ENCODE assay signal across 17 cellular contexts in the genomic region with DNA sequence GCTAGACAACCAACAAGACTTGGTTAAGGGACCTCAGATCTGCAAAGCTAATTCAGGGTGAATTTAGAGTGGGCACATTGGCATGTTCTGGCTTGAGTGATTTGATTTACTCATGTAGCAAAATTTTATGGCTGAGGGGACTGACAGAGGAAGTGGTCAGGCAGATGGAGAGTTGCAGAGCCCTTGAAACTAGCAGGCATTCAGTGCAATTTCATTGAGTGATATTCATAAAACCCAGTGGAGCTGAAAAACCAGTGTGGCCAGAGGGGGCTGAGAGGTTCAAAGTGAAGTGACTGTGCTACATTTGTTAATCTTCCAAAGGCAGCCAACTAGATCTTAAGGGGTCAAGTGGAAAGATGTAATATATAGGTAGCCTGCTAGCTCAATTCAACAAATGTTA. TPM values are rescaled to one million over a fixed set of nuclear protein-coding genes. Genes with fewer than 3 reads are reported as not detected.
DNase-seq lines count a peak whose midpoint lies in the region; ATAC-seq and TF ChIP-seq lines count a peak whose summit lies in the region.
"Had no signal": no experiment of that assay in that cellular context is flagged by ENCODE, and none has a peak within 500 bp of the region (broad histone marks: within the 10 kb centered on the region; RNA-seq: fewer than 3 reads in every experiment).

No MANE protein-coding gene starts in this region.

- no peak overlapping the region for H3K4me3 ChIP-seq in CD4-positive, CD25-positive, alpha-beta regulatory T cell (ENCODE audit: low read depth, low read length)
- H3K4me3 ChIP-seq in GM12865 (ENCODE audit: low read depth, low read length) (no peak overlapping the region), NB4 (ENCODE audit: low read depth, low read length) (no peak overlapping the region), hepatocyte (no peak overlapping the region)

- no peak for ATAC-seq in CD4-positive, CD25-positive, alpha-beta regulatory T cell (ENCODE audit: low read depth in 2 of 2)
- ATAC-seq in GM21528 (IDR thresholded peaks at IDR 0.05; ENCODE audit: low FRiP score, unreplicated experiment) (no peak), HG02678 (IDR thresholded peaks at IDR 0.05; ENCODE audit: unreplicated experiment) (no peak)
- ATAC-seq: left colon; naive thymus-derived CD8-positive, alpha-beta T cell; sciatic nerve; stimulated activated naive CD8-positive, alpha-beta T cell treated with anti-CD3 and anti-CD28 coated beads, Interleukin-15, Interleukin-2, amounts not matched to agents 100 U/mL and 50 U/mL, for 24 hours had no signal

- no peak overlapping the region for H3K4me2 ChIP-seq in hepatocyte

- no peak overlapping the region for H2AFZ ChIP-seq in hepatocyte

- no peak for TF ChIP-seq CTCF in GM12865 (IDR thresholded peaks at IDR 0.05; ENCODE audit: insufficient read depth, low read depth, low read length, missing control alignments)
- no peak for TF ChIP-seq CTCF in NB4 (IDR thresholded peaks at IDR 0.05; ENCODE audit: low read depth, low read length)
- TF ChIP-seq CTCF in hepatocyte (IDR thresholded peaks at IDR 0.05; ENCODE audit: poor library complexity) = no peak

- no peaks in the 10 kb centered on the region for H4K20me1 ChIP-seq in hepatocyte (ENCODE audit: insufficient read depth, poor library complexity, severe bottlenecking)

- no peak for TF ChIP-seq POLR2A in NB4 (IDR thresholded peaks at IDR 0.05; ENCODE audit: extremely low read depth, insufficient read length)

- no peak for DNase-seq in CD4-positive, CD25-positive, alpha-beta regulatory T cell
- DNase-seq in GM12865 (ENCODE audit: low read depth) = peak; percentile 76
- DNase-seq in NB4 (ENCODE audit: low read depth) = peak; percentile 72
- no peak for DNase-seq in hepatocyte (ENCODE audit: low spot score)
- no peak for DNase-seq in substantia nigra (lab: John Stamatoyannopoulos, UW)
- DNase-seq in RKO (ENCODE audit: low spot score) = no peak
- DNase-seq: head of caudate nucleus; HFFc6; left colon; naive thymus-derived CD8-positive, alpha-beta T cell; NCI-H774; stimulated activated naive CD8-positive, alpha-beta T cell treated with anti-CD3 and anti-CD28 coated beads, Interleukin-15, Interleukin-2, amounts not matched to agents 100 U/mL and 50 U/mL, for 24 hours; WERI-Rb-1 had no signal

- H3K36me3 Mint-ChIP-seq in CD4-positive, CD25-positive, alpha-beta regulatory T cell = no peaks in the 10 kb centered on the region
- H3K36me3 Mint-ChIP-seq: naive thymus-derived CD8-positive, alpha-beta T cell had no signal

- no peaks in the 10 kb centered on the region for H3K9me2 ChIP-seq in hepatocyte (replicated peaks; ENCODE audit: insufficient read depth)

- H3K4me1 ChIP-seq in CD4-positive, CD25-positive, alpha-beta regulatory T cell (ENCODE audit: control insufficient read depth, insufficient read depth, low read length, poor library complexity, severe bottlenecking) = peaks cover 17% of the 10 kb centered on the region
- H3K4me1 ChIP-seq in hepatocyte (ENCODE audit: insufficient read depth) = peaks cover 17% of the 10 kb centered on the region

- no peaks in the 10 kb centered on the region for H3K9me3 ChIP-seq in CD4-positive, CD25-positive, alpha-beta regulatory T cell (ENCODE audit: control insufficient read depth in 2 of 2, low read length in 2 of 2)
- H3K9me3 ChIP-seq in hepatocyte (ENCODE audit: low read depth) = no peaks in the 10 kb centered on the region

- peaks cover 19% of the 10 kb centered on the region for H3K79me2 ChIP-seq in hepatocyte

- peaks cover 8 to 33% (median 21%) of the 10 kb centered on the region in 4 donors for H3K4me1 Mint-ChIP-seq in CD4-positive, CD25-positive, alpha-beta regulatory T cell

- H3K36me3 ChIP-seq in CD4-positive, CD25-positive, alpha-beta regulatory T cell (ENCODE audit: control insufficient read depth, insufficient read depth, low read length) = no peaks in the 10 kb centered on the region
- H3K36me3 ChIP-seq in hepatocyte (replicated peaks; ENCODE audit: insufficient read depth, low read depth) = no peaks in the 10 kb centered on the region
- H3K36me3 ChIP-seq: WERI-Rb-1 had no signal

- H3K9me3 Mint-ChIP-seq in CD4-positive, CD25-positive, alpha-beta regulatory T cell = no peaks in the 10 kb centered on the region
- H3K9me3 Mint-ChIP-seq: HFFc6; naive thymus-derived CD8-positive, alpha-beta T cell had no signal

- H3K27me3 Mint-ChIP-seq in CD4-positive, CD25-positive, alpha-beta regulatory T cell = no peaks in the 10 kb centered on the region
- H3K27me3 Mint-ChIP-seq: naive thymus-derived CD8-positive, alpha-beta T cell had no signal

- H3K27me3 ChIP-seq in CD4-positive, CD25-positive, alpha-beta regulatory T cell (ENCODE audit: control insufficient read depth, insufficient read depth, low read length) = no peaks in the 10 kb centered on the region
- H3K27me3 ChIP-seq in hepatocyte = no peaks in the 10 kb centered on the region

- H3K27ac Mint-ChIP-seq in CD4-positive, CD25-positive, alpha-beta regulatory T cell = peak overlapping the region in 2 of 3 donors; percentile 0 to 67
- H3K27ac Mint-ChIP-seq: HFFc6 had no signal

- H3K27ac ChIP-seq in CD4-positive, CD25-positive, alpha-beta regulatory T cell (ENCODE audit: insufficient read depth, low read length, poor library complexity, severe bottlenecking) = no peak overlapping the region
- H3K27ac ChIP-seq in hepatocyte (peak overlapping the region; percentile 29), substantia nigra (ENCODE audit: low read depth, low read length, poor library complexity, severe bottlenecking) (no peak overlapping the region)
- H3K27ac ChIP-seq: epithelial cell of prostate, WERI-Rb-1 had no signal

- H3K4me3 Mint-ChIP-seq in CD4-positive, CD25-positive, alpha-beta regulatory T cell = peak overlapping the region in 1 of 4 donors; percentile 55
- H3K4me3 Mint-ChIP-seq: HFFc6 had no signal

RNA-seq across cellular contexts. Expression of a gene that starts 2.2 kb away (rescaled TPM):
- total RNA-seq in CD4-positive, CD25-positive, alpha-beta regulatory T cell = 94.7 TPM
- polyA plus RNA-seq in CD4-positive, CD25-positive, alpha-beta regulatory T cell = 1 to 10 TPM; 4.0 to 8.4 (median 6.2) TPM
- total RNA-seq in hepatocyte = 18.7 and 53.5 TPM in 2 replicates
- 43.5 and 50.7 TPM in 2 replicates for polyA plus RNA-seq in hepatocyte

RNA-seq across cellular contexts. Expression of a gene that starts 48.7 kb away (rescaled TPM):
- total RNA-seq in CD4-positive, CD25-positive, alpha-beta regulatory T cell = 142 TPM
- polyA plus RNA-seq in CD4-positive, CD25-positive, alpha-beta regulatory T cell = 100 to 1,000 TPM; 131 to 152 (median 138) TPM
- total RNA-seq in hepatocyte = 90.6 and 101 TPM in 2 replicates
- polyA plus RNA-seq in hepatocyte = 82.7 and 86.7 TPM in 2 replicates

Comparison
In these comparisons a context has a peak if more than half of its experiments do, and no peak if none do; other contexts are left out.
1. DNase-seq: peak in GM12865 (single experiment) and NB4 (single experiment); none in CD4-positive, CD25-positive, alpha-beta regulatory T cell (0 of 3), hepatocyte (single experiment), substantia nigra (0 of 49) and RKO (single experiment).